11 cellular contexts compared by ENCODE assay signal in the genomic region with DNA sequence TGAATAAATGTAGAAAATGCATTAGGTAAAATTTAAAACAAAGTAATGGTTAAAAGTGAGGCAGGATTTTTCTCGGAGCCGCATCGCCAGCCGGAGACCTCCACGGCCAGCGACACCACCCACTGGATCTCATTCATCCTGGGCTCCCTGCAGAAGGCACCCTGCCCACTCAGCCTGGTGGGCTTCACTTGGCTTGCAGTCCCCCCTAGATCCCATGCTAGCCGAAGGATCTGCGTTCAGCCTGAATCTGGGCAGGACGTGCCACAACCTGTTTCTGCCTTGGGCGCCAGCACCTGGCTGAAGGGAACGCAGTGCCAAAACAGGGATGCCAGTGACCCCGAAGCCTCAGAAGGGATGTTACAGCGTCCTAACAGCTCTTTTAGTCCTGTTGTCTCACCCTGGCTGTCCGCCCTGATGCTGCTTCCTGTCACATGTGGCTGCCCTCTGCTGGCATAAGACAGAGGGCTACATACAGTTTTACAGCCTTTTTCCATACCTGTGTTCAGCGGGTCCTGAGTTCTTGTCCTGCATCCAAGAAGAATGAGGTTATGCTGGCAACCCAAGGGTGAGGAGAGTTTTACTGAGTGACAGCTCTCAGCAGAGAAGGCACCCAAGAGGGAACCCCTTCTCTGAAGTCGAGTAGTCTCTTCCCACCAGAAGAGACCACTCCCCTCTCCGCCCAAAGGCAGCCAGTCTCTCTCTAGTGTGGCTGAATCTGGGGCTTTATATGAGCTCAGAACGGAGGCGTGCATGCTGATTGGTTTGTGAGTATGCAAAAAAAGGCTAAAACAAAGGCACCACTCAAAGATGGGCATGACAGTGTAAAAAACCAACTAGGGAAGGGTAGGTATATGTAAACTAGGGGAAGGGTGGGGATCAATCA.
A peak's percentile ranks its signal among the peaks of the same experiment; 100 is the strongest.
DNase-seq lines count a peak whose midpoint lies in the region; ATAC-seq, FAIRE-seq and TF ChIP-seq lines count a peak whose summit lies in the region.
"Had no signal": no experiment of that assay in that cellular context is flagged by ENCODE, and none has a peak within 500 bp of the region (broad histone marks: within the 10 kb centered on the region; RNA-seq: fewer than 3 reads in every experiment).

No MANE protein-coding gene starts in this region.

- 48% methylated on average over 13 of the region's 19 CpGs for WGBS in HepG2 (ENCODE audit: low lambda C conversion rate)

- TF ChIP-seq CTCF in GM12865 (IDR thresholded peaks at IDR 0.05; ENCODE audit: insufficient read depth, low read depth, low read length, missing control alignments), result peak; percentile 32
- TF ChIP-seq CTCF in PC-3 (conservative IDR thresholded peaks at IDR 0.05; ENCODE audit: low read depth, low read length), result no peak; the same call in 1 of the 2 replicates
- TF ChIP-seq CTCF in HepG2 (CRISPR knock-in tag; IDR thresholded peaks at IDR 0.05), result peak; percentile 71
- no peak for TF ChIP-seq CTCF in endothelial cell (IDR thresholded peaks at IDR 0.05; ENCODE audit: unreplicated experiment)

- TF ChIP-seq EP300 in HepG2 (IDR thresholded peaks at IDR 0.05; ENCODE audit: low read depth in 2 of 2, low read length in 2 of 2) (no peak), HepG2 (CRISPR knock-in tag; IDR thresholded peaks at IDR 0.05; ENCODE audit: borderline replicate concordance) (no peak)

- no TSS peak for BruUV-seq in PC-3 (replicated peaks; lab: Mats Ljungman, UMichigan)
- BruUV-seq in HepG2 (replicated peaks; lab: Mats Ljungman, UMichigan), result no TSS peak

- no peaks in the 10 kb centered on the region for H3K4me1 ChIP-seq in PC-3 (ENCODE audit: insufficient read depth, low read length)
- no peaks in the 10 kb centered on the region for H3K4me1 ChIP-seq in HepG2 (ENCODE audit: insufficient read depth, low read length)

- H2AFZ ChIP-seq in PC-3 (ENCODE audit: low read length) (no peak overlapping the region), HepG2 (ENCODE audit: low read length) (no peak overlapping the region)

- H3K4me1 Mint-ChIP-seq in endothelial cell (ENCODE audit: unreplicated experiment), result no peaks in the 10 kb centered on the region

- H3K27me3 Mint-ChIP-seq in endothelial cell (ENCODE audit: unreplicated experiment), result no peaks in the 10 kb centered on the region

- H3K4me3 ChIP-seq in GM12865 (ENCODE audit: low read depth, low read length), result no peak overlapping the region
- H3K4me3 ChIP-seq in PC-3 (ENCODE audit: low read length), result no peak overlapping the region
- no peak overlapping the region for H3K4me3 ChIP-seq in HepG2 (replicated peaks in 1 of 3; ENCODE audit: insufficient read depth in 1 of 3, low read depth in 2 of 3, low read length in 3 of 3)
- H3K4me3 ChIP-seq: dorsolateral prefrontal cortex had no signal

- no peak for TF ChIP-seq RAD21 in HepG2 (CRISPR knock-in tag; IDR thresholded peaks at IDR 0.05)

- no peaks in the 10 kb centered on the region for H3K27me3 ChIP-seq in PC-3 (ENCODE audit: low read length)
- no peaks in the 10 kb centered on the region; a peak in 1 of 5 replicates for H3K27me3 ChIP-seq in HepG2 (ENCODE audit: control insufficient read depth in 1 of 2, insufficient read depth in 2 of 2, low read length in 2 of 2)

- in situ Hi-C loops in HepG2 (cut with HindIII; ENCODE audit: extremely low pct_ligation_motif_present, low pct_unique_long_range_greater_than_20kb), result no loop called here

- POLR2A ChIA-PET in PC-3 (lab: Charles Lee; ENCODE audit: unreplicated experiment), result no interaction called here
- POLR2A ChIA-PET in HepG2 (lab: Yijun Ruan, JAX), result no interaction called here

- H3K9me3 Mint-ChIP-seq in endothelial cell (ENCODE audit: unreplicated experiment), result no peaks in the 10 kb centered on the region

- no peak overlapping the region for H3K27ac Mint-ChIP-seq in endothelial cell (ENCODE audit: unreplicated experiment)

- H3K36me3 Mint-ChIP-seq in endothelial cell (ENCODE audit: low read depth, unreplicated experiment), result no peaks in the 10 kb centered on the region

- CTCF ChIA-PET in PC-3 (lab: Charles Lee), result no interaction called here
- CTCF ChIA-PET in HepG2 (lab: Yijun Ruan, JAX; ENCODE audit: low intra/inter-chr PET ratio, low total read pairs), result no interaction called here

- peak; percentile 49 for DNase-seq in GM12865 (ENCODE audit: low read depth)
- DNase-seq in PC-3, result peak; percentile 10
- peak; percentile 43 for DNase-seq in HepG2 (ENCODE audit: low spot score)
- no peak for DNase-seq in GM03348 (ENCODE audit: low spot score)
- DNase-seq in endothelial cell (ENCODE audit: low spot score), result no peak
- DNase-seq in A172 (ENCODE audit: low spot score), result no peak
- DNase-seq: dorsolateral prefrontal cortex, GF-D8, NCI-H510A had no signal

- H3K79me2 ChIP-seq in PC-3 (ENCODE audit: low read length), result no peaks in the 10 kb centered on the region
- no peaks in the 10 kb centered on the region for H3K79me2 ChIP-seq in HepG2 (ENCODE audit: insufficient read depth, low read length)

- H3K9me2 ChIP-seq in PC-3 (replicated peaks; ENCODE audit: low read length), result no peaks in the 10 kb centered on the region

- H3K9ac ChIP-seq in PC-3 (ENCODE audit: low read length) (no peak overlapping the region), HepG2 (ENCODE audit: insufficient read depth, low read depth, low read length) (no peak overlapping the region)

- H3K9me3 ChIP-seq in PC-3 (ENCODE audit: low read length) (no peaks in the 10 kb centered on the region), HepG2 (ENCODE audit: low read length) (no peaks in the 10 kb centered on the region)

- no peak for TF ChIP-seq POLR2A in HepG2 (IDR thresholded peaks at IDR 0.05; ENCODE audit: insufficient read depth in 1 of 2, low read depth in 2 of 2, low read length in 2 of 2)

- H3K4me3 Mint-ChIP-seq in endothelial cell (ENCODE audit: unreplicated experiment), result no peak overlapping the region

- no peak for FAIRE-seq in HepG2 (lab: Jason Lieb, UNC)

- H3K27ac ChIP-seq in PC-3 (ENCODE audit: low read length) (no peak overlapping the region), HepG2 (ENCODE audit: extremely low read length, insufficient read depth, low read length) (no peak overlapping the region)
- H3K27ac ChIP-seq: dorsolateral prefrontal cortex, HL-60 had no signal

- ATAC-seq in GM21360 (IDR thresholded peaks at IDR 0.05; ENCODE audit: unreplicated experiment) (peak; percentile 54), PC-3 (no peak), HepG2 (peak; percentile 99)

- H3F3A ChIP-seq in PC-3 (ENCODE audit: low read length, unreplicated experiment), result no peaks in the 10 kb centered on the region

- H3K4me2 ChIP-seq in PC-3 (ENCODE audit: low read length) (no peak overlapping the region), HepG2 (ENCODE audit: low read depth, low read length) (no peak overlapping the region)

- H4K20me1 ChIP-seq in PC-3 (ENCODE audit: low read length) (no peaks in the 10 kb centered on the region), HepG2 (ENCODE audit: insufficient read depth, low read length) (no peaks in the 10 kb centered on the region)

- H3K36me3 ChIP-seq in PC-3 (ENCODE audit: low read depth, low read length) (no peaks in the 10 kb centered on the region), HepG2 (replicated peaks in 1 of 2; ENCODE audit: control insufficient read depth in 1 of 2, insufficient read depth in 2 of 2, low read length in 2 of 2) (no peaks in the 10 kb centered on the region)

- intact Hi-C loops in PC-3 (cut with micrococcal nuclease), result no loop called here
- intact Hi-C loops in HepG2 (cut with micrococcal nuclease; ENCODE audit: unreplicated experiment), result loop anchor here (1.0 kb wide), 1 partner anchor 238 kb away; no protein-coding TSS in a partner anchor

TF ChIP-seq in HepG2, 621 proteins besides CTCF, POLR2A, EP300 and RAD21 (continues in another document):
- TF ChIP-seq GABPB1 (CRISPR knock-in tag; IDR thresholded peaks at IDR 0.05), result peak; percentile 64; the same call in 1 of the 2 replicates
- TF ChIP-seq ZNF180 (CRISPR knock-in tag; IDR thresholded peaks at IDR 0.05; ENCODE audit: borderline replicate concordance, low read depth), result no peak
- peak; percentile 53 for TF ChIP-seq XRCC5 (optimal IDR thresholded peaks at IDR 0.05; ENCODE audit: low read length)
- TF ChIP-seq MBD4 (IDR thresholded peaks at IDR 0.05; ENCODE audit: borderline replicate concordance, low read length), result no peak
- TF ChIP-seq, protein P1, sequence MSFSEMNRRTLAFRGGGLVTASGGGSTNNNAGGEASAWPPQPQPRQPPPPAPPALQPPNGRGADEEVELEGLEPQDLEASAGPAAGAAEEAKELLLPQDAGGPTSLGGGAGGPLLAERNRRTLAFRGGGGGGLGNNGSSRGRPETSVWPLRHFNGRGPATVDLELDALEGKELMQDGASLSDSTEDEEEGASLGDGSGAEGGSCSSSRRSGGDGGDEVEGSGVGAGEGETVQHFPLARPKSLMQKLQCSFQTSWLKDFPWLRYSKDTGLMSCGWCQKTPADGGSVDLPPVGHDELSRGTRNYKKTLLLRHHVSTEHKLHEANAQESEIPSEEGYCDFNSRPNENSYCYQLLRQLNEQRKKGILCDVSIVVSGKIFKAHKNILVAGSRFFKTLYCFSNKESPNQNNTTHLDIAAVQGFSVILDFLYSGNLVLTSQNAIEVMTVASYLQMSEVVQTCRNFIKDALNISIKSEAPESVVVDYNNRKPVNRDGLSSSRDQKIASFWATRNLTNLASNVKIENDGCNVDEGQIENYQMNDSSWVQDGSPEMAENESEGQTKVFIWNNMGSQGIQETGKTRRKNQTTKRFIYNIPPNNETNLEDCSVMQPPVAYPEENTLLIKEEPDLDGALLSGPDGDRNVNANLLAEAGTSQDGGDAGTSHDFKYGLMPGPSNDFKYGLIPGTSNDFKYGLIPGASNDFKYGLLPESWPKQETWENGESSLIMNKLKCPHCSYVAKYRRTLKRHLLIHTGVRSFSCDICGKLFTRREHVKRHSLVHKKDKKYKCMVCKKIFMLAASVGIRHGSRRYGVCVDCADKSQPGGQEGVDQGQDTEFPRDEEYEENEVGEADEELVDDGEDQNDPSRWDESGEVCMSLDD (CRISPR knock-in tag; IDR thresholded peaks at IDR 0.05; ENCODE audit: borderline replicate concordance), result no peak
- 0 out of 2 replicates have a peak, but pooled peaks have one; percentile 35 for TF ChIP-seq ZNF737 (CRISPR knock-in tag; IDR thresholded peaks at IDR 0.05; ENCODE audit: borderline replicate concordance)
- no peak for TF ChIP-seq BRD4 (CRISPR knock-in tag; IDR thresholded peaks at IDR 0.05)
- TF ChIP-seq, protein P2, sequence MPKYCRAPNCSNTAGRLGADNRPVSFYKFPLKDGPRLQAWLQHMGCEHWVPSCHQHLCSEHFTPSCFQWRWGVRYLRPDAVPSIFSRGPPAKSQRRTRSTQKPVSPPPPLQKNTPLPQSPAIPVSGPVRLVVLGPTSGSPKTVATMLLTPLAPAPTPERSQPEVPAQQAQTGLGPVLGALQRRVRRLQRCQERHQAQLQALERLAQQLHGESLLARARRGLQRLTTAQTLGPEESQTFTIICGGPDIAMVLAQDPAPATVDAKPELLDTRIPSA (CRISPR knock-in tag; IDR thresholded peaks at IDR 0.05; ENCODE audit: borderline replicate concordance), result no peak
- peak; percentile 41; the same call in 1 of the 2 replicates for TF ChIP-seq ETV5 (CRISPR knock-in tag; IDR thresholded peaks at IDR 0.05; ENCODE audit: borderline replicate concordance)
- peak; percentile 63 for TF ChIP-seq STAG1 (CRISPR knock-in tag; IDR thresholded peaks at IDR 0.05)
- TF ChIP-seq GABPA (IDR thresholded peaks at IDR 0.05; ENCODE audit: low read depth, low read length), result no peak
- peak; percentile 52 for TF ChIP-seq GABPA (CRISPR knock-in tag; IDR thresholded peaks at IDR 0.05; ENCODE audit: low read depth)

Comparison
In these comparisons a context has a peak if more than half of its experiments do, and no peak if none do; other contexts are left out.
1. DNase-seq: peak in GM12865 (single experiment), PC-3 (single experiment) and HepG2 (single experiment); none in GM03348 (single experiment), endothelial cell (single experiment) and A172 (single experiment).
2. CTCF ChIP-seq: peak in GM12865 (single experiment) and HepG2 (single experiment); none in PC-3 (single experiment) and endothelial cell (single experiment).